Comparison of ENCODE assay signal across 7 cellular contexts in genomic region chr7:134690016-134690415, GRCh38. TPM values are rescaled to one million over a fixed set of nuclear protein-coding genes. Genes with fewer than 3 reads are reported as not detected.
DNase-seq lines count a peak whose midpoint lies in the region; ATAC-seq, FAIRE-seq and TF ChIP-seq lines count a peak whose summit lies in the region.

No MANE protein-coding gene starts in this region.

- no peaks in the 10 kb centered on the region for H3K36me3 ChIP-seq in left ventricle myocardium inferior

- peak overlapping the region; percentile 50 for H3K4me3 ChIP-seq in left ventricle myocardium inferior

- H3K4me1 ChIP-seq in left ventricle myocardium inferior: peaks cover 13% of the 10 kb centered on the region

- no peak for TF ChIP-seq POLR2A in GM12892 (IDR thresholded peaks at IDR 0.05; ENCODE audit: low read depth, low read length)

- ATAC-seq in HG03280 (IDR thresholded peaks at IDR 0.05; ENCODE audit: unreplicated experiment): no peak

- TF ChIP-seq CTCF in VCaP (conservative IDR thresholded peaks at IDR 0.05): peak; percentile 71
- TF ChIP-seq CTCF in left ventricle myocardium inferior (IDR thresholded peaks at IDR 0.05; ENCODE audit: borderline replicate concordance): peak; percentile 67

- H3K27me3 ChIP-seq in left ventricle myocardium inferior (ENCODE audit: low read depth): no peaks in the 10 kb centered on the region

- intact Hi-C loops in left ventricle myocardium inferior (cut with micrococcal nuclease): loop anchor here (10.0 kb wide), 1 partner anchor 65 kb away; no protein-coding TSS in a partner anchor

- DNase-seq in HCEC 1CT (peak; percentile 48), left ventricle myocardium inferior (no peak), stromal cell of bone marrow (ENCODE audit: low read depth) (peak; percentile 74), GM12892 (ENCODE audit: insufficient read length) (no peak), NCI-H2081 treated with DMSO at 0.1 percent for 48 hours (lab: John Stamatoyannopoulos, UW) (no peak)

- no peak overlapping the region for H3K27ac ChIP-seq in VCaP
- H3K27ac ChIP-seq in left ventricle myocardium inferior (replicated peaks): peak overlapping the region; percentile 56

- H3K9me3 ChIP-seq in left ventricle myocardium inferior (replicated peaks): no peaks in the 10 kb centered on the region

- FAIRE-seq in GM12892 (lab: Jason Lieb, UNC): no peak

RNA-seq across cellular contexts. Expression of gene BPGM, which starts 43.4 kb away (rescaled TPM):
- 13.9 TPM for total RNA-seq in left ventricle myocardium inferior
- 11.2 TPM for polyA plus RNA-seq in GM12892 (2012; ENCODE audit: missing spikeins)

Comparison
In these comparisons a context has a peak if more than half of its experiments do, and no peak if none do; other contexts are left out.
1. DNase-seq: peak in HCEC 1CT (single experiment) and stromal cell of bone marrow (single experiment); none in left ventricle myocardium inferior (single experiment), GM12892 (single experiment) and NCI-H2081 treated with DMSO at 0.1 percent for 48 hours (single experiment).